Comparison of ENCODE assay signal across 12 cellular contexts in the genomic region with DNA sequence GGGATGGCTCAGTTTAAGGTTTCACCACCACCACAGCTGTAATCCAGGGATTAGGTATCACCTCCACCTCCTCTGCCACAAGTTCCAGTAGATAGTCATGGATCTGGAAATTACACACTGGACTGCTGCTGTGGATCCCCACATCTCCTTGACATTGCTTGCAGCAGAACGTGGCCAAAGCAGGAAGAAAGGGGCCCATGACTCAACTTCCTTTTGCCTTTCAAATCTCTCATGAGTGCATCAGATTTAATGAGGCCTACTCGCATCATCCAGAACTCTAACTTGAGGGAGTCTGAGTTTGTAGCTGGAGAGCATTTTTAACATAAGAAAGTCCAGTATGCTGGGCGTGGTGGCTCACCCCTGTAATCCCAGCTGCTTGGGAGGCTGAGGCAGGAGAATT. TPM values are rescaled to one million over a fixed set of nuclear protein-coding genes. Genes with fewer than 3 reads are reported as not detected.
A peak's percentile ranks its signal among the peaks of the same experiment; 100 is the strongest.
DNase-seq lines count a peak whose midpoint lies in the region; ATAC-seq and TF ChIP-seq lines count a peak whose summit lies in the region.
"Had no signal": no experiment of that assay in that cellular context is flagged by ENCODE, and none has a peak within 500 bp of the region (broad histone marks: within the 10 kb centered on the region; RNA-seq: fewer than 3 reads in every experiment).

No MANE protein-coding gene starts in this region.

- no peaks in the 10 kb centered on the region for H3K9me3 ChIP-seq in PC-3 (ENCODE audit: low read length)
- H3K9me3 ChIP-seq: heart left ventricle, Peyer's patch had no signal

- intact Hi-C loops in PC-3 (cut with micrococcal nuclease), result no loop called here

- no peak overlapping the region for H3K4me3 Mint-ChIP-seq in stimulated activated effector memory CD8-positive, alpha-beta T cell treated with anti-CD3 and anti-CD28 coated beads, Interleukin-12 subunit alpha, Interleukin-12 subunit beta, amount 100 ng/mL, for 72 hours
- H3K4me3 Mint-ChIP-seq: B cell had no signal

- peaks cover 15% of the 10 kb centered on the region for H3K4me1 Mint-ChIP-seq in stimulated activated effector memory CD8-positive, alpha-beta T cell treated with anti-CD3 and anti-CD28 coated beads, Interleukin-12 subunit alpha, Interleukin-12 subunit beta, amount 100 ng/mL, for 72 hours

- no peak overlapping the region for H3K9ac ChIP-seq in PC-3 (ENCODE audit: low read length)

- no peaks in the 10 kb centered on the region for H3K9me3 Mint-ChIP-seq in stimulated activated effector memory CD8-positive, alpha-beta T cell treated with anti-CD3 and anti-CD28 coated beads, Interleukin-12 subunit alpha, Interleukin-12 subunit beta, amount 100 ng/mL, for 72 hours

- H3K27ac ChIP-seq in PC-3 (ENCODE audit: low read length), result no peak overlapping the region
- H3K27ac ChIP-seq: heart left ventricle had no signal

- H3K4me1 ChIP-seq in PC-3 (ENCODE audit: insufficient read depth, low read length), result peaks cover 12% of the 10 kb centered on the region

- H3K27ac Mint-ChIP-seq in stimulated activated effector memory CD8-positive, alpha-beta T cell treated with anti-CD3 and anti-CD28 coated beads, Interleukin-12 subunit alpha, Interleukin-12 subunit beta, amount 100 ng/mL, for 72 hours, result peak overlapping the region; percentile 87
- H3K27ac Mint-ChIP-seq: B cell had no signal

- DNase-seq in activated gamma-delta T cell treated with Interleukin-2 at 50 U/mL for 16 hours (peak; percentile 8), activated gamma-delta T cell (lab: John Stamatoyannopoulos, UW) (no peak), PC-3 (peak; percentile 60), choroid plexus epithelial cell (ENCODE audit: low read depth) (peak; percentile 30), HuH-7.5 (ENCODE audit: low spot score) (no peak), cerebellum (ENCODE audit: low spot score) (no peak), HEK293T (ENCODE audit: extremely low spot score) (no peak)
- peak in 1 of 2 donors; percentile 51 for DNase-seq in stimulated activated effector memory CD8-positive, alpha-beta T cell treated with anti-CD3 and anti-CD28 coated beads, Interleukin-12 subunit alpha, Interleukin-12 subunit beta, amount 100 ng/mL, for 72 hours (ENCODE audit: low spot score in 2 of 2)
- DNase-seq: heart left ventricle, NCI-H1105 treated with DMSO at 0.1 percent for 48 hours, Peyer's patch had no signal

- POLR2A ChIA-PET in PC-3 (lab: Charles Lee; ENCODE audit: unreplicated experiment), result no interaction called here
- POLR2A ChIA-PET in HEK293T (lab: Yijun Ruan, JAX), result no interaction called here

- ATAC-seq in PC-3, result peak; percentile 67
- ATAC-seq in stimulated activated effector memory CD8-positive, alpha-beta T cell treated with anti-CD3 and anti-CD28 coated beads, Interleukin-12 subunit alpha, Interleukin-12 subunit beta, amount 100 ng/mL, for 72 hours, result peak; percentile 83
- ATAC-seq: heart left ventricle had no signal

- no peaks in the 10 kb centered on the region for H3K36me3 ChIP-seq in PC-3 (ENCODE audit: low read depth, low read length)
- H3K36me3 ChIP-seq: heart left ventricle, Peyer's patch had no signal

- TF ChIP-seq CTCF in PC-3 (conservative IDR thresholded peaks at IDR 0.05; ENCODE audit: low read depth, low read length) (no peak), choroid plexus epithelial cell (conservative IDR thresholded peaks at IDR 0.05; ENCODE audit: low read depth, low read length) (no peak)

- no peaks in the 10 kb centered on the region for H4K20me1 ChIP-seq in PC-3 (ENCODE audit: low read length)

- no peak overlapping the region for H3K4me2 ChIP-seq in PC-3 (ENCODE audit: low read length)

- H3K9me2 ChIP-seq in PC-3 (replicated peaks; ENCODE audit: low read length), result no peaks in the 10 kb centered on the region

- CTCF ChIA-PET in PC-3 (lab: Charles Lee) (no interaction called here), HEK293T (lab: Yijun Ruan, JAX) (interaction anchor here (0.6 kb wide), 1 partner anchor 33 kb away, joined by 7 read pairs; no protein-coding TSS in a partner anchor)

- no peaks in the 10 kb centered on the region for H3K27me3 ChIP-seq in PC-3 (ENCODE audit: low read length)
- H3K27me3 ChIP-seq: heart left ventricle, Peyer's patch had no signal

- BruUV-seq in PC-3 (replicated peaks; lab: Mats Ljungman, UMichigan), result no TSS peak

- H3K36me3 Mint-ChIP-seq in stimulated activated effector memory CD8-positive, alpha-beta T cell treated with anti-CD3 and anti-CD28 coated beads, Interleukin-12 subunit alpha, Interleukin-12 subunit beta, amount 100 ng/mL, for 72 hours, result no peaks in the 10 kb centered on the region

- H3K4me3 ChIP-seq in PC-3 (ENCODE audit: low read length) (no peak overlapping the region), choroid plexus epithelial cell (ENCODE audit: low read depth, low read length) (no peak overlapping the region)
- H3K4me3 ChIP-seq: heart left ventricle, Peyer's patch had no signal

- H3K79me2 ChIP-seq in PC-3 (ENCODE audit: low read length), result no peaks in the 10 kb centered on the region

- H2AFZ ChIP-seq in PC-3 (ENCODE audit: low read length), result no peak overlapping the region

- H3F3A ChIP-seq in PC-3 (ENCODE audit: low read length, unreplicated experiment), result no peaks in the 10 kb centered on the region

TF ChIP-seq in HEK293T, 16 proteins besides CTCF, POLR2A, EP300 and RAD21:
- TF ChIP-seq ZNF384 (IDR thresholded peaks at IDR 0.05), result no peak
- no peak for TF ChIP-seq FOXA1 (IDR thresholded peaks at IDR 0.05)
- TF ChIP-seq, protein P1, sequence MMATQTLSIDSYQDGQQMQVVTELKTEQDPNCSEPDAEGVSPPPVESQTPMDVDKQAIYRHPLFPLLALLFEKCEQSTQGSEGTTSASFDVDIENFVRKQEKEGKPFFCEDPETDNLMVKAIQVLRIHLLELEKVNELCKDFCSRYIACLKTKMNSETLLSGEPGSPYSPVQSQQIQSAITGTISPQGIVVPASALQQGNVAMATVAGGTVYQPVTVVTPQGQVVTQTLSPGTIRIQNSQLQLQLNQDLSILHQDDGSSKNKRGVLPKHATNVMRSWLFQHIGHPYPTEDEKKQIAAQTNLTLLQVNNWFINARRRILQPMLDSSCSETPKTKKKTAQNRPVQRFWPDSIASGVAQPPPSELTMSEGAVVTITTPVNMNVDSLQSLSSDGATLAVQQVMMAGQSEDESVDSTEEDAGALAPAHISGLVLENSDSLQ (IDR thresholded peaks at IDR 0.05), result no peak
- TF ChIP-seq TARDBP (IDR thresholded peaks at IDR 0.05), result no peak
- TF ChIP-seq NFRKB (IDR thresholded peaks at IDR 0.05), result no peak
- no peak for TF ChIP-seq SUZ12 (IDR thresholded peaks at IDR 0.05)
- no peak for TF ChIP-seq SP1 (IDR thresholded peaks at IDR 0.05)
- no peak for TF ChIP-seq L3MBTL2 (conservative IDR thresholded peaks at IDR 0.05)
- no peak for TF ChIP-seq CTBP1 (IDR thresholded peaks at IDR 0.05; ENCODE audit: borderline replicate concordance)
- no peak for TF ChIP-seq HDGF (IDR thresholded peaks at IDR 0.05; ENCODE audit: borderline replicate concordance)
- TF ChIP-seq FOXK2 (IDR thresholded peaks at IDR 0.05), result no peak

RNA-seq across cellular contexts. Expression of gene TMED10, which starts 29.2 kb away (rescaled TPM):
- total RNA-seq in PC-3 (2014; rRNA removed) (246 and 253 TPM in 2 replicates), cerebellum (111 TPM)

Comparison
In these comparisons a context has a peak if more than half of its experiments do, and no peak if none do; other contexts are left out.
1. DNase-seq: peak in activated gamma-delta T cell treated with Interleukin-2 at 50 U/mL for 16 hours (single experiment), PC-3 (single experiment) and choroid plexus epithelial cell (single experiment); none in activated gamma-delta T cell (single experiment), HuH-7.5 (single experiment), cerebellum (single experiment) and HEK293T (single experiment).